Comparison of ENCODE assay signal across 1 cellular context in the genomic region with DNA sequence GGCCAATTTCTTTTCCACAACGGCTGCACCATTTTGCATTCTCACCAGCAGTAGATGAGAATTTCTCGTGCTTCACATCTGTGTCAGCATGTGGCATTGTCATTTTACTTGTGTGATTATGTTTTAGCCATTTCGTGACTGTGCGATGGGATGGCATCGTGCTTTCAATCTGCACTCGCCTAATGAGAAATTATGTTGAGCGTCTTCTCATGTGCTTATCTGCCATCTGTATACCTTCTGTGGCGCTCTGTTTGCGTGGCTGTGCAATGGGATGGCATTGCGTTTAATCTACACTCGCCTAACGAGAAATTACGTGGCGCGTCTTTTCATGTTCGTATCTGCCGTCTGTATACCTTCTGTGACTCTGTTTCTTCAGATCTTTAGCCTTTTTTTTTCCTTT.
TF ChIP-seq lines count a peak whose summit lies in the region.

No MANE protein-coding gene starts in this region.

TF ChIP-seq in GM23338, 12 proteins besides CTCF, POLR2A, EP300 and RAD21 (continued from another document):
- TF ChIP-seq, protein P1, sequence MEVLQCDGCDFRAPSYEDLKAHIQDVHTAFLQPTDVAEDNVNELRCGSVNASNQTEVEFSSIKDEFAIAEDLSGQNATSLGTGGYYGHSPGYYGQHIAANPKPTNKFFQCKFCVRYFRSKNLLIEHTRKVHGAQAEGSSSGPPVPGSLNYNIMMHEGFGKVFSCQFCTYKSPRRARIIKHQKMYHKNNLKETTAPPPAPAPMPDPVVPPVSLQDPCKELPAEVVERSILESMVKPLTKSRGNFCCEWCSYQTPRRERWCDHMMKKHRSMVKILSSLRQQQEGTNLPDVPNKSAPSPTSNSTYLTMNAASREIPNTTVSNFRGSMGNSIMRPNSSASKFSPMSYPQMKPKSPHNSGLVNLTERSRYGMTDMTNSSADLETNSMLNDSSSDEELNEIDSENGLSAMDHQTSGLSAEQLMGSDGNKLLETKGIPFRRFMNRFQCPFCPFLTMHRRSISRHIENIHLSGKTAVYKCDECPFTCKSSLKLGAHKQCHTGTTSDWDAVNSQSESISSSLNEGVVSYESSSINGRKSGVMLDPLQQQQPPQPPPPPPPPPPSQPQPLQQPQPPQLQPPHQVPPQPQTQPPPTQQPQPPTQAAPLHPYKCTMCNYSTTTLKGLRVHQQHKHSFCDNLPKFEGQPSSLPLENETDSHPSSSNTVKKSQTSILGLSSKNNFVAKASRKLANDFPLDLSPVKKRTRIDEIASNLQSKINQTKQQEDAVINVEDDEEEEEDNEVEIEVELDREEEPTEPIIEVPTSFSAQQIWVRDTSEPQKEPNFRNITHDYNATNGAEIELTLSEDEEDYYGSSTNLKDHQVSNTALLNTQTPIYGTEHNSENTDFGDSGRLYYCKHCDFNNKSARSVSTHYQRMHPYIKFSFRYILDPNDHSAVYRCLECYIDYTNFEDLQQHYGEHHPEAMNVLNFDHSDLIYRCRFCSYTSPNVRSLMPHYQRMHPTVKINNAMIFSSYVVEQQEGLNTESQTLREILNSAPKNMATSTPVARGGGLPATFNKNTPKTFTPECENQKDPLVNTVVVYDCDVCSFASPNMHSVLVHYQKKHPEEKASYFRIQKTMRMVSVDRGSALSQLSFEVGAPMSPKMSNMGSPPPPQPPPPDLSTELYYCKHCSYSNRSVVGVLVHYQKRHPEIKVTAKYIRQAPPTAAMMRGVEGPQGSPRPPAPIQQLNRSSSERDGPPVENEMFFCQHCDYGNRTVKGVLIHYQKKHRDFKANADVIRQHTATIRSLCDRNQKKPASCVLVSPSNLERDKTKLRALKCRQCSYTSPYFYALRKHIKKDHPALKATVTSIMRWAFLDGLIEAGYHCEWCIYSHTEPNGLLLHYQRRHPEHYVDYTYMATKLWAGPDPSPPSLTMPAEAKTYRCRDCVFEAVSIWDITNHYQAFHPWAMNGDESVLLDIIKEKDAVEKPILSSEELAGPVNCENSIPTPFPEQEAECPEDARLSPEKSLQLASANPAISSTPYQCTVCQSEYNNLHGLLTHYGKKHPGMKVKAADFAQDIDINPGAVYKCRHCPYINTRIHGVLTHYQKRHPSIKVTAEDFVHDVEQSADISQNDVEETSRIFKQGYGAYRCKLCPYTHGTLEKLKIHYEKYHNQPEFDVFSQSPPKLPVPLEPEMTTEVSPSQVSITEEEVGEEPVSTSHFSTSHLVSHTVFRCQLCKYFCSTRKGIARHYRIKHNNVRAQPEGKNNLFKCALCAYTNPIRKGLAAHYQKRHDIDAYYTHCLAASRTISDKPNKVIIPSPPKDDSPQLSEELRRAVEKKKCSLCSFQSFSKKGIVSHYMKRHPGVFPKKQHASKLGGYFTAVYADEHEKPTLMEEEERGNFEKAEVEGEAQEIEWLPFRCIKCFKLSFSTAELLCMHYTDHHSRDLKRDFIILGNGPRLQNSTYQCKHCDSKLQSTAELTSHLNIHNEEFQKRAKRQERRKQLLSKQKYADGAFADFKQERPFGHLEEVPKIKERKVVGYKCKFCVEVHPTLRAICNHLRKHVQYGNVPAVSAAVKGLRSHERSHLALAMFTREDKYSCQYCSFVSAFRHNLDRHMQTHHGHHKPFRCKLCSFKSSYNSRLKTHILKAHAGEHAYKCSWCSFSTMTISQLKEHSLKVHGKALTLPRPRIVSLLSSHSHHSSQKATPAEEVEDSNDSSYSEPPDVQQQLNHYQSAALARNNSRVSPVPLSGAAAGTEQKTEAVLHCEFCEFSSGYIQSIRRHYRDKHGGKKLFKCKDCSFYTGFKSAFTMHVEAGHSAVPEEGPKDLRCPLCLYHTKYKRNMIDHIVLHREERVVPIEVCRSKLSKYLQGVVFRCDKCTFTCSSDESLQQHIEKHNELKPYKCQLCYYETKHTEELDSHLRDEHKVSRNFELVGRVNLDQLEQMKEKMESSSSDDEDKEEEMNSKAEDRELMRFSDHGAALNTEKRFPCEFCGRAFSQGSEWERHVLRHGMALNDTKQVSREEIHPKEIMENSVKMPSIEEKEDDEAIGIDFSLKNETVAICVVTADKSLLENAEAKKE (CRISPR knock-in tag; IDR thresholded peaks at IDR 0.05): no peak
- TF ChIP-seq EZH2phosphoT487 (IDR thresholded peaks at IDR 0.05; ENCODE audit: unreplicated experiment) (no peak), JUNB (IDR thresholded peaks at IDR 0.05; ENCODE audit: unreplicated experiment) (no peak), NANOG (IDR thresholded peaks at IDR 0.05; ENCODE audit: borderline replicate concordance) (no peak)
